9 cellular contexts compared by ENCODE assay signal in the genomic region with DNA sequence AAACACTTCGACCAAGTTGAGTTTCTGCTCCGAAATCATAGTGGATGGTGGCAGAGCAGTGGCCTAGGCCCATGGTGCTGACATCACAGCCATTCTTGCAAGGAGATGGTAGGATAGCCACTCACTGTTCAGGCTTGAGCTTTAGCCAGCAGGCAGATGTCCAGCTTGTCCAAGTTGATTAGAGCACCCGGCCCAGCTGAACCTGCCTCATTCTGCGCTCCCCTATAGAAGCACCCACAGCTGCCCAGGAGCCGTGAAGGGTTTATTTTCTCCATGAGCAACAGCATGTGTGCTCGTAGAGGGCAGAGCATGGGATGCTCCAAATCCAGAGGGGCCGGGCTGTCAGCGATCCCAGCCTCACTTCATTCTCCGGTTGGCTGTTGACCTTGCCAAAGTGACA.
"Had no signal": no experiment of that assay in that cellular context is flagged by ENCODE, and none has a peak within 500 bp of the region (broad histone marks: within the 10 kb centered on the region; RNA-seq: fewer than 3 reads in every experiment).

No MANE protein-coding gene starts in this region.

- H3K4me2 ChIP-seq: KMS-11 had no signal

- H2AFZ ChIP-seq: GM23248 had no signal

- H3K9ac ChIP-seq: GM23248, KMS-11 had no signal

- FAIRE-seq: H54, HTR-8/SVneo had no signal

- H3K4me3 ChIP-seq: GM23248 had no signal

- DNase-seq: GM23248, GOT3, H9, HCEC 1CT, IMR-90, KBM-7 had no signal

- H3K27ac ChIP-seq: GM23248, KMS-11 had no signal
